Comparison of ENCODE assay signal across 8 cellular contexts in genomic region chr19:12938054-12938535, GRCh38. TPM values are rescaled to one million over a fixed set of nuclear protein-coding genes. Genes with fewer than 3 reads are reported as not detected.
A peak's percentile ranks its signal among the peaks of the same experiment; 100 is the strongest.
DNase-seq lines count a peak whose midpoint lies in the region; ATAC-seq and TF ChIP-seq lines count a peak whose summit lies in the region.

No MANE protein-coding gene starts in this region.

- DNase-seq in GM13977 (ENCODE audit: low spot score) (peak; percentile 98), NCI-H187 (lab: John Stamatoyannopoulos, UW) (peak; percentile 91 to 93), T-helper 2 cell (peak; percentile 90 to 100 (median 99)), anterior cingulate cortex (lab: John Stamatoyannopoulos, UW) (peak; percentile 88 to 100 (median 99)), left ventricle myocardium inferior (peak; percentile 100), posterior cingulate gyrus (peak; percentile 99 to 100 (median 100)), upper lobe of left lung (peak; percentile 99 to 100)

- H3K9me3 ChIP-seq in left ventricle myocardium inferior (replicated peaks) (no peaks in the 10 kb centered on the region), upper lobe of left lung (no peaks in the 10 kb centered on the region)

- peak; percentile 82 for ATAC-seq in HG02970 (IDR thresholded peaks at IDR 0.05; ENCODE audit: low FRiP score, unreplicated experiment)
- peak; percentile 96 to 98 for ATAC-seq in upper lobe of left lung (ENCODE audit: low FRiP score in 2 of 2)

- in situ Hi-C loops in GM13977 (cut with MboI; ENCODE audit: low pct_unique_long_range_greater_than_20kb, low sequenced_read_pairs, unreplicated experiment), result no loop called here

- no peak for TF ChIP-seq POLR2A in upper lobe of left lung (IDR thresholded peaks at IDR 0.05)

- H3K4me3 ChIP-seq in left ventricle myocardium inferior (peak overlapping the region; percentile 83), upper lobe of left lung (peak overlapping the region; percentile 40 to 91 (median 74))

- TF ChIP-seq EP300 in upper lobe of left lung (IDR thresholded peaks at IDR 0.05), result no peak

- H3K27ac ChIP-seq in left ventricle myocardium inferior (replicated peaks) (peak overlapping the region; percentile 91), upper lobe of left lung (peak overlapping the region in 3 of 4 donors; percentile 21 to 94 (median 92))

- peaks cover 40% of the 10 kb centered on the region for H3K36me3 ChIP-seq in left ventricle myocardium inferior
- peaks cover 10 to 39% (median 29%) of the 10 kb centered on the region in 4 donors for H3K36me3 ChIP-seq in upper lobe of left lung

- TF ChIP-seq CTCF in GM13977 (IDR thresholded peaks at IDR 0.05; ENCODE audit: extremely low read depth, insufficient read depth, missing control alignments) (no peak), left ventricle myocardium inferior (IDR thresholded peaks at IDR 0.05; ENCODE audit: borderline replicate concordance) (no peak), upper lobe of left lung (IDR thresholded peaks at IDR 0.05) (no peak)

- intact Hi-C loops in left ventricle myocardium inferior (cut with micrococcal nuclease), result no loop called here
- intact Hi-C loops in posterior cingulate gyrus (cut with DNase I), result loop anchor here (10.0 kb wide), 1 partner anchor 53 kb away; the partner anchor contains the start of genes DNASE2 and KLF1

- H3K4me1 ChIP-seq in left ventricle myocardium inferior (peaks cover 65% of the 10 kb centered on the region), upper lobe of left lung (peaks cover 40 to 63% (median 43%) of the 10 kb centered on the region in 4 donors)

- H3K27me3 ChIP-seq in left ventricle myocardium inferior (ENCODE audit: low read depth), result no peaks in the 10 kb centered on the region
- no peaks in the 10 kb centered on the region for H3K27me3 ChIP-seq in upper lobe of left lung

- WGBS in upper lobe of left lung, 2 donors, result 1% methylated on average over 26 to 30 of the region's 30 CpGs

RNA-seq across cellular contexts. Expression of gene CALR, which starts 0.3 kb away (rescaled TPM):
- total RNA-seq in left ventricle myocardium inferior (365 TPM), upper lobe of left lung (1,000 to 10,000 TPM in 1 of 6 donors, 100 to 1,000 TPM in 5; 171 to 1,351 (median 423) TPM)

RNA-seq across cellular contexts. Expression of gene FARSA, which starts 4.6 kb away (rescaled TPM):
- total RNA-seq in left ventricle myocardium inferior, result 37.8 TPM
- 100 to 1,000 TPM in 1 of 6 donors, 10 to 100 TPM in 5; 35.3 to 104 (median 53.4) TPM for total RNA-seq in upper lobe of left lung

RNA-seq across cellular contexts. Expression of gene RAD23A, which starts 7.6 kb away (rescaled TPM):
- total RNA-seq in left ventricle myocardium inferior (150 TPM), upper lobe of left lung (100 to 1,000 TPM in 3 of 6 donors, 10 to 100 TPM in 3; 69.1 to 115 (median 98.8) TPM)

RNA-seq across cellular contexts. Expression of gene GADD45GIP1, which starts 18.9 kb away (rescaled TPM):
- total RNA-seq in left ventricle myocardium inferior (31.4 TPM), upper lobe of left lung (10 to 100 TPM; 15.3 to 43.8 (median 26.6) TPM)

RNA-seq across cellular contexts. Expression of gene SYCE2, which starts 19.0 kb away (rescaled TPM):
- total RNA-seq in left ventricle myocardium inferior (not detected), upper lobe of left lung (not detected)

Comparison
In these comparisons a context has a peak if more than half of its experiments do, and no peak if none do; other contexts are left out.
1. Peak in every context shown above with its lines: DNase-seq, ATAC-seq, H3K4me3 ChIP-seq and H3K27ac ChIP-seq.